Comparison of ENCODE assay signal across 1 cellular context in the genomic region with DNA sequence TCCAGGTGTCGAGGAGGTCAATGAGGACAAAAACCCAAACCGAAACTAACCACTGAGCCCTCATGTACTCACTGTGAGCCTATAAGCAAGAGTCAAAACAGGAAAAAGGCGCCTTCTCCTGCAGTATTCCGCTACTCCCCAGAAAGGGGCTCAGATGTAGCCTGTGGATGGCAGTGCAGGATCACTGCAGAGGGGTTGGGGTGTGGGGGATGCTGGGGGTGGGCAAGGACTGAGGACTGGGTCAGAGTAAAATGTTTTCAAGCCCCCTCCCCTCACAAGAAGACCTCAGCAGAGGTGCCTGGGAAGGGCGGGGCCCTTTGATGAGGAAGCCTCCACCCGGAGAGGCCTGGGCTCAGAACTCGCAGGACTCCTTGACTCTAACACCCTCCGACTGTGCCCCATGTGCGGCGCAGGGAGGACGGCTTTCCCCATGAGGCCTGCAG.
TF ChIP-seq lines count a peak whose summit lies in the region.

No MANE protein-coding gene starts in this region.

TF ChIP-seq in GM23338, 12 proteins besides CTCF, POLR2A, EP300 and RAD21 (continued from another document):
- TF ChIP-seq, protein P1, sequence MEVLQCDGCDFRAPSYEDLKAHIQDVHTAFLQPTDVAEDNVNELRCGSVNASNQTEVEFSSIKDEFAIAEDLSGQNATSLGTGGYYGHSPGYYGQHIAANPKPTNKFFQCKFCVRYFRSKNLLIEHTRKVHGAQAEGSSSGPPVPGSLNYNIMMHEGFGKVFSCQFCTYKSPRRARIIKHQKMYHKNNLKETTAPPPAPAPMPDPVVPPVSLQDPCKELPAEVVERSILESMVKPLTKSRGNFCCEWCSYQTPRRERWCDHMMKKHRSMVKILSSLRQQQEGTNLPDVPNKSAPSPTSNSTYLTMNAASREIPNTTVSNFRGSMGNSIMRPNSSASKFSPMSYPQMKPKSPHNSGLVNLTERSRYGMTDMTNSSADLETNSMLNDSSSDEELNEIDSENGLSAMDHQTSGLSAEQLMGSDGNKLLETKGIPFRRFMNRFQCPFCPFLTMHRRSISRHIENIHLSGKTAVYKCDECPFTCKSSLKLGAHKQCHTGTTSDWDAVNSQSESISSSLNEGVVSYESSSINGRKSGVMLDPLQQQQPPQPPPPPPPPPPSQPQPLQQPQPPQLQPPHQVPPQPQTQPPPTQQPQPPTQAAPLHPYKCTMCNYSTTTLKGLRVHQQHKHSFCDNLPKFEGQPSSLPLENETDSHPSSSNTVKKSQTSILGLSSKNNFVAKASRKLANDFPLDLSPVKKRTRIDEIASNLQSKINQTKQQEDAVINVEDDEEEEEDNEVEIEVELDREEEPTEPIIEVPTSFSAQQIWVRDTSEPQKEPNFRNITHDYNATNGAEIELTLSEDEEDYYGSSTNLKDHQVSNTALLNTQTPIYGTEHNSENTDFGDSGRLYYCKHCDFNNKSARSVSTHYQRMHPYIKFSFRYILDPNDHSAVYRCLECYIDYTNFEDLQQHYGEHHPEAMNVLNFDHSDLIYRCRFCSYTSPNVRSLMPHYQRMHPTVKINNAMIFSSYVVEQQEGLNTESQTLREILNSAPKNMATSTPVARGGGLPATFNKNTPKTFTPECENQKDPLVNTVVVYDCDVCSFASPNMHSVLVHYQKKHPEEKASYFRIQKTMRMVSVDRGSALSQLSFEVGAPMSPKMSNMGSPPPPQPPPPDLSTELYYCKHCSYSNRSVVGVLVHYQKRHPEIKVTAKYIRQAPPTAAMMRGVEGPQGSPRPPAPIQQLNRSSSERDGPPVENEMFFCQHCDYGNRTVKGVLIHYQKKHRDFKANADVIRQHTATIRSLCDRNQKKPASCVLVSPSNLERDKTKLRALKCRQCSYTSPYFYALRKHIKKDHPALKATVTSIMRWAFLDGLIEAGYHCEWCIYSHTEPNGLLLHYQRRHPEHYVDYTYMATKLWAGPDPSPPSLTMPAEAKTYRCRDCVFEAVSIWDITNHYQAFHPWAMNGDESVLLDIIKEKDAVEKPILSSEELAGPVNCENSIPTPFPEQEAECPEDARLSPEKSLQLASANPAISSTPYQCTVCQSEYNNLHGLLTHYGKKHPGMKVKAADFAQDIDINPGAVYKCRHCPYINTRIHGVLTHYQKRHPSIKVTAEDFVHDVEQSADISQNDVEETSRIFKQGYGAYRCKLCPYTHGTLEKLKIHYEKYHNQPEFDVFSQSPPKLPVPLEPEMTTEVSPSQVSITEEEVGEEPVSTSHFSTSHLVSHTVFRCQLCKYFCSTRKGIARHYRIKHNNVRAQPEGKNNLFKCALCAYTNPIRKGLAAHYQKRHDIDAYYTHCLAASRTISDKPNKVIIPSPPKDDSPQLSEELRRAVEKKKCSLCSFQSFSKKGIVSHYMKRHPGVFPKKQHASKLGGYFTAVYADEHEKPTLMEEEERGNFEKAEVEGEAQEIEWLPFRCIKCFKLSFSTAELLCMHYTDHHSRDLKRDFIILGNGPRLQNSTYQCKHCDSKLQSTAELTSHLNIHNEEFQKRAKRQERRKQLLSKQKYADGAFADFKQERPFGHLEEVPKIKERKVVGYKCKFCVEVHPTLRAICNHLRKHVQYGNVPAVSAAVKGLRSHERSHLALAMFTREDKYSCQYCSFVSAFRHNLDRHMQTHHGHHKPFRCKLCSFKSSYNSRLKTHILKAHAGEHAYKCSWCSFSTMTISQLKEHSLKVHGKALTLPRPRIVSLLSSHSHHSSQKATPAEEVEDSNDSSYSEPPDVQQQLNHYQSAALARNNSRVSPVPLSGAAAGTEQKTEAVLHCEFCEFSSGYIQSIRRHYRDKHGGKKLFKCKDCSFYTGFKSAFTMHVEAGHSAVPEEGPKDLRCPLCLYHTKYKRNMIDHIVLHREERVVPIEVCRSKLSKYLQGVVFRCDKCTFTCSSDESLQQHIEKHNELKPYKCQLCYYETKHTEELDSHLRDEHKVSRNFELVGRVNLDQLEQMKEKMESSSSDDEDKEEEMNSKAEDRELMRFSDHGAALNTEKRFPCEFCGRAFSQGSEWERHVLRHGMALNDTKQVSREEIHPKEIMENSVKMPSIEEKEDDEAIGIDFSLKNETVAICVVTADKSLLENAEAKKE (CRISPR knock-in tag; IDR thresholded peaks at IDR 0.05) = no peak
- no peak for TF ChIP-seq STAT1 (IDR thresholded peaks at IDR 0.05; ENCODE audit: unreplicated experiment)
- TF ChIP-seq, protein P2, sequence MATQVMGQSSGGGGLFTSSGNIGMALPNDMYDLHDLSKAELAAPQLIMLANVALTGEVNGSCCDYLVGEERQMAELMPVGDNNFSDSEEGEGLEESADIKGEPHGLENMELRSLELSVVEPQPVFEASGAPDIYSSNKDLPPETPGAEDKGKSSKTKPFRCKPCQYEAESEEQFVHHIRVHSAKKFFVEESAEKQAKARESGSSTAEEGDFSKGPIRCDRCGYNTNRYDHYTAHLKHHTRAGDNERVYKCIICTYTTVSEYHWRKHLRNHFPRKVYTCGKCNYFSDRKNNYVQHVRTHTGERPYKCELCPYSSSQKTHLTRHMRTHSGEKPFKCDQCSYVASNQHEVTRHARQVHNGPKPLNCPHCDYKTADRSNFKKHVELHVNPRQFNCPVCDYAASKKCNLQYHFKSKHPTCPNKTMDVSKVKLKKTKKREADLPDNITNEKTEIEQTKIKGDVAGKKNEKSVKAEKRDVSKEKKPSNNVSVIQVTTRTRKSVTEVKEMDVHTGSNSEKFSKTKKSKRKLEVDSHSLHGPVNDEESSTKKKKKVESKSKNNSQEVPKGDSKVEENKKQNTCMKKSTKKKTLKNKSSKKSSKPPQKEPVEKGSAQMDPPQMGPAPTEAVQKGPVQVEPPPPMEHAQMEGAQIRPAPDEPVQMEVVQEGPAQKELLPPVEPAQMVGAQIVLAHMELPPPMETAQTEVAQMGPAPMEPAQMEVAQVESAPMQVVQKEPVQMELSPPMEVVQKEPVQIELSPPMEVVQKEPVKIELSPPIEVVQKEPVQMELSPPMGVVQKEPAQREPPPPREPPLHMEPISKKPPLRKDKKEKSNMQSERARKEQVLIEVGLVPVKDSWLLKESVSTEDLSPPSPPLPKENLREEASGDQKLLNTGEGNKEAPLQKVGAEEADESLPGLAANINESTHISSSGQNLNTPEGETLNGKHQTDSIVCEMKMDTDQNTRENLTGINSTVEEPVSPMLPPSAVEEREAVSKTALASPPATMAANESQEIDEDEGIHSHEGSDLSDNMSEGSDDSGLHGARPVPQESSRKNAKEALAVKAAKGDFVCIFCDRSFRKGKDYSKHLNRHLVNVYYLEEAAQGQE (IDR thresholded peaks at IDR 0.05; ENCODE audit: unreplicated experiment) = no peak
